ENCODE assay signal across 26 cellular contexts in genomic region chr12:3175238-3175637, GRCh38.
"Had no signal": no experiment of that assay in that cellular context is flagged by ENCODE, and none has a peak within 500 bp of the region (broad histone marks: within the 10 kb centered on the region; RNA-seq: fewer than 3 reads in every experiment).

No MANE protein-coding gene starts in this region.

- H3K27ac Mint-ChIP-seq: activated B cell treated with CpG ODN at 0.5 μM for 24 hours; activated CD4-positive, alpha-beta T cell treated with anti-CD3 and anti-CD28 coated beads, Interleukin-2, amount 10 ng/mL, durations not matched to agents 24 days and 14 days; activated CD8-positive, alpha-beta memory T cell treated with anti-CD3 and anti-CD28 coated beads, Interleukin-2, amount 10 ng/mL, durations not matched to agents 7 days and 5 days; activated naive CD4-positive, alpha-beta T cell treated with anti-CD3 and anti-CD28 coated beads, Interleukin-2, amount 50 U/mL, for 72 hours; activated naive CD8-positive, alpha-beta T cell treated with anti-CD3 and anti-CD28 coated beads, Interleukin-2, amount 50 U/mL, for 24 hours; activated T-cell treated with anti-CD3 and anti-CD28 coated beads, Interleukin-2, amount 50 U/mL, for 24 hours; activated T-helper 1 cell treated with anti-CD3 and anti-CD28 coated beads, Interleukin-12 subunit alpha, Interleukin-12 subunit beta, Interleukin-2, Interleukin-4 antibody, amounts not matched to agents 30 ng/mL and 10 ng/mL and 1 ng/mL, durations not matched to agents 14 hours and 24 hours and 36 hours; T-helper 17 cell had no signal

- H3K27me3 ChIP-seq: ascending aorta, body of pancreas had no signal

- H3K36me3 Mint-ChIP-seq: activated CD8-positive, alpha-beta memory T cell treated with anti-CD3 and anti-CD28 coated beads, Interleukin-2, amount 10 ng/mL, durations not matched to agents 7 days and 5 days; activated naive CD4-positive, alpha-beta T cell treated with anti-CD3 and anti-CD28 coated beads, Interleukin-2, amount 50 U/mL, for 72 hours had no signal

- H3K27ac ChIP-seq: ascending aorta, body of pancreas had no signal

- H3K9me3 ChIP-seq: ascending aorta, body of pancreas had no signal

- ATAC-seq: activated CD8-positive, alpha-beta memory T cell treated with anti-CD3 and anti-CD28 coated beads, Interleukin-2, amount 10 ng/mL, durations not matched to agents 7 days and 5 days; activated naive CD4-positive, alpha-beta T cell treated with anti-CD3 and anti-CD28 coated beads, Interleukin-2, amount 50 U/mL, for 72 hours; activated naive CD8-positive, alpha-beta T cell treated with anti-CD3 and anti-CD28 coated beads, Interleukin-2, amount 50 U/mL, for 24 hours; body of pancreas; Panc1; T-helper 17 cell had no signal

- H3K36me3 ChIP-seq: ascending aorta had no signal

- H3K4me3 Mint-ChIP-seq: activated B cell treated with CpG ODN at 0.5 μM for 24 hours; activated CD4-positive, alpha-beta T cell treated with anti-CD3 and anti-CD28 coated beads, Interleukin-2, amount 10 ng/mL, durations not matched to agents 24 days and 14 days; activated CD8-positive, alpha-beta memory T cell treated with anti-CD3 and anti-CD28 coated beads, Interleukin-2, amount 10 ng/mL, durations not matched to agents 7 days and 5 days; activated naive CD8-positive, alpha-beta T cell treated with anti-CD3 and anti-CD28 coated beads, Interleukin-2, amount 50 U/mL, for 24 hours; activated T-cell treated with anti-CD3 and anti-CD28 coated beads, Interleukin-2, amount 50 U/mL, for 24 hours; activated T-helper 1 cell treated with anti-CD3 and anti-CD28 coated beads, Interleukin-12 subunit alpha, Interleukin-12 subunit beta, Interleukin-2, Interleukin-4 antibody, amounts not matched to agents 30 ng/mL and 10 ng/mL and 1 ng/mL, durations not matched to agents 14 hours and 24 hours and 36 hours; central memory CD8-positive, alpha-beta T cell; T-helper 17 cell had no signal

- H3K9me3 Mint-ChIP-seq: activated B cell treated with CpG ODN at 0.5 μM for 24 hours; activated CD4-positive, alpha-beta T cell treated with anti-CD3 and anti-CD28 coated beads, Interleukin-2, amount 10 ng/mL, durations not matched to agents 24 days and 14 days; activated naive CD4-positive, alpha-beta T cell treated with anti-CD3 and anti-CD28 coated beads, Interleukin-2, amount 50 U/mL, for 72 hours; activated naive CD8-positive, alpha-beta T cell treated with anti-CD3 and anti-CD28 coated beads, Interleukin-2, amount 50 U/mL, for 24 hours; activated T-cell treated with anti-CD3 and anti-CD28 coated beads, Interleukin-2, amount 50 U/mL, for 24 hours; activated T-helper 1 cell treated with anti-CD3 and anti-CD28 coated beads, Interleukin-12 subunit alpha, Interleukin-12 subunit beta, Interleukin-2, Interleukin-4 antibody, amounts not matched to agents 30 ng/mL and 10 ng/mL and 1 ng/mL, durations not matched to agents 14 hours and 24 hours and 36 hours; central memory CD8-positive, alpha-beta T cell had no signal

- H3K4me1 ChIP-seq: ascending aorta, body of pancreas had no signal

- DNase-seq: activated B cell treated with CpG ODN at 0.5 μM for 24 hours; activated CD4-positive, alpha-beta T cell treated with anti-CD3 and anti-CD28 coated beads for 1 hour; activated CD4-positive, alpha-beta T cell treated with anti-CD3 and anti-CD28 coated beads, Interleukin-2, amount 10 ng/mL, durations not matched to agents 24 days and 14 days; activated CD4-positive, alpha-beta T cell treated with anti-CD3 and anti-CD28 coated beads, Interleukin-2, amount 50 U/mL, for 48 hours; activated CD8-positive, alpha-beta memory T cell treated with anti-CD3 and anti-CD28 coated beads, Interleukin-2, amount 10 ng/mL, durations not matched to agents 7 days and 5 days; activated effector memory CD4-positive, alpha-beta T cell treated with anti-CD3 and anti-CD28 coated beads, Interleukin-2, amount 50 U/mL, for 16 hours; activated naive CD4-positive, alpha-beta T cell treated with Interleukin-2 at 50 U/mL for 16 hours; activated naive CD8-positive, alpha-beta T cell treated with anti-CD3 and anti-CD28 coated beads, Interleukin-2, amount 50 U/mL, for 24 hours; activated T-cell treated with anti-CD3 and anti-CD28 coated beads, Interleukin-2, amount 50 U/mL, for 24 hours; amniotic stem cell; body of pancreas; KG1; NCI-H1048; NCI-H1930; NCI-H526 treated with DMSO at 0.1 percent for 48 hours; NCI-H82; OCI-M1; RPMI8226; SHP77 treated with DMSO at 0.1 percent for 48 hours; T-helper 17 cell; T-helper 9 cell had no signal

- H3K4me3 ChIP-seq: ascending aorta, body of pancreas had no signal

- H3K4me1 Mint-ChIP-seq: activated CD4-positive, alpha-beta T cell treated with anti-CD3 and anti-CD28 coated beads, Interleukin-2, amount 10 ng/mL, durations not matched to agents 24 days and 14 days; activated CD8-positive, alpha-beta memory T cell treated with anti-CD3 and anti-CD28 coated beads, Interleukin-2, amount 10 ng/mL, durations not matched to agents 7 days and 5 days; central memory CD8-positive, alpha-beta T cell had no signal
